In the genomic region with DNA sequence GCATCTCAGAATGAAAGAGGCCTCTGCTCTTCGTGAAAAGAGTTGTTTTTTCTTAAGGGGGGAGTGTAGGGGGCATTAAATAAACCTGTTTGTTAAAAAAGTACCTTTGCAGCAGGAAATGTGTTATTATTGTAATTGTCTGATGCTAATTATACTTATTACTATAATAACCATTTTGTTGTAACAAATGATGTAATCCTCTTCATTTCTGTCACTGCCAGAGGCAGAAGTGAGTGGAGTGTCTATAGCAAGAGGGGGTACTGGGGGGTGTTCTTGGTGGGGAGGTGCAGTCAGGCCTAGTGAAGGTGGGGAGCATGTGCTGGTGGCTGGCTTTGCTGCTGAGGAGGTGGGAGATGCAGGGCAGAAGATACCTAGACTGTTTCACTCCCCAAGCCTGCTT, we compare ENCODE assay signal across 20 cellular contexts.
DNase-seq lines count a peak whose midpoint lies in the region; ATAC-seq and TF ChIP-seq lines count a peak whose summit lies in the region.
"Had no signal": no experiment of that assay in that cellular context is flagged by ENCODE, and none has a peak within 500 bp of the region (broad histone marks: within the 10 kb centered on the region; RNA-seq: fewer than 3 reads in every experiment).

No MANE protein-coding gene starts in this region.

- no peaks in the 10 kb centered on the region for H4K20me1 ChIP-seq in PC-3 (ENCODE audit: low read length)

- no peaks in the 10 kb centered on the region for H3K9me2 ChIP-seq in PC-3 (replicated peaks; ENCODE audit: low read length)

- peak overlapping the region; percentile 63 for H2AFZ ChIP-seq in PC-3 (ENCODE audit: low read length)

- ATAC-seq in PC-3 = no peak
- ATAC-seq: K562 had no signal

- H3K4me3 ChIP-seq in AG10803 (ENCODE audit: low read length) (no peak overlapping the region), PC-3 (ENCODE audit: low read length) (no peak overlapping the region)
- H3K4me3 ChIP-seq: K562, SJCRH30 had no signal

- intact Hi-C loops in PC-3 (cut with micrococcal nuclease) = no loop called here

- no peaks in the 10 kb centered on the region for H3K9me3 ChIP-seq in PC-3 (ENCODE audit: low read length)
- H3K9me3 ChIP-seq: SJCRH30 had no signal

- no TSS peak for BruUV-seq in PC-3 (replicated peaks; lab: Mats Ljungman, UMichigan)

- POLR2A ChIA-PET in PC-3 (lab: Charles Lee; ENCODE audit: unreplicated experiment) = no interaction called here

- TF ChIP-seq CTCF in 22Rv1 (IDR thresholded peaks at IDR 0.05) (no peak), AG10803 (conservative IDR thresholded peaks at IDR 0.05; ENCODE audit: low read length) (peak; percentile 10; the same call in 1 of the 2 replicates), PC-3 (conservative IDR thresholded peaks at IDR 0.05; ENCODE audit: low read depth, low read length) (no peak)

- H3K4me1 ChIP-seq in PC-3 (ENCODE audit: insufficient read depth, low read length) = peaks cover 36% of the 10 kb centered on the region
- H3K4me1 ChIP-seq: SJCRH30 had no signal

- H3K27me3 ChIP-seq in PC-3 (ENCODE audit: low read length) = no peaks in the 10 kb centered on the region
- H3K27me3 ChIP-seq: SJCRH30 had no signal

- no peak overlapping the region for H3K9ac ChIP-seq in PC-3 (ENCODE audit: low read length)

- DNase-seq in AG10803 (ENCODE audit: low read depth) (no peak), NCI-H1417 treated with DMSO at 0.1 percent for 48 hours (lab: John Stamatoyannopoulos, UW) (peak; percentile 68), PC-3 (no peak), A172 (ENCODE audit: low spot score) (no peak), nucleus accumbens (lab: John Stamatoyannopoulos, UW) (no peak), GDM1 (lab: John Stamatoyannopoulos, UW) (no peak), NCI-H226 (no peak)
- DNase-seq: CD8-positive, alpha-beta memory T cell; HFFc6; MM.1S; NCI-H1092; NCI-H187; NCI-H2107; NCI-H345; NCI-H524 treated with DMSO at 0.1 percent for 48 hours; SJCRH30; T-helper 1 cell had no signal

- no peaks in the 10 kb centered on the region for H3K36me3 ChIP-seq in PC-3 (ENCODE audit: low read depth, low read length)
- H3K36me3 ChIP-seq: SJCRH30 had no signal

- H3K4me2 ChIP-seq in PC-3 (ENCODE audit: low read length) = peak overlapping the region; percentile 50

- peaks cover 9% of the 10 kb centered on the region for H3F3A ChIP-seq in PC-3 (ENCODE audit: low read length, unreplicated experiment)

- H3K79me2 ChIP-seq in PC-3 (ENCODE audit: low read length) = no peaks in the 10 kb centered on the region

- H3K27ac ChIP-seq in 22Rv1 (peak overlapping the region; percentile 97), PC-3 (ENCODE audit: low read length) (no peak overlapping the region)
- H3K27ac ChIP-seq: C4-2B, SJCRH30 had no signal

- CTCF ChIA-PET in PC-3 (lab: Charles Lee) = no interaction called here
